ENCODE assay signal across 1 cellular context in the genomic region with DNA sequence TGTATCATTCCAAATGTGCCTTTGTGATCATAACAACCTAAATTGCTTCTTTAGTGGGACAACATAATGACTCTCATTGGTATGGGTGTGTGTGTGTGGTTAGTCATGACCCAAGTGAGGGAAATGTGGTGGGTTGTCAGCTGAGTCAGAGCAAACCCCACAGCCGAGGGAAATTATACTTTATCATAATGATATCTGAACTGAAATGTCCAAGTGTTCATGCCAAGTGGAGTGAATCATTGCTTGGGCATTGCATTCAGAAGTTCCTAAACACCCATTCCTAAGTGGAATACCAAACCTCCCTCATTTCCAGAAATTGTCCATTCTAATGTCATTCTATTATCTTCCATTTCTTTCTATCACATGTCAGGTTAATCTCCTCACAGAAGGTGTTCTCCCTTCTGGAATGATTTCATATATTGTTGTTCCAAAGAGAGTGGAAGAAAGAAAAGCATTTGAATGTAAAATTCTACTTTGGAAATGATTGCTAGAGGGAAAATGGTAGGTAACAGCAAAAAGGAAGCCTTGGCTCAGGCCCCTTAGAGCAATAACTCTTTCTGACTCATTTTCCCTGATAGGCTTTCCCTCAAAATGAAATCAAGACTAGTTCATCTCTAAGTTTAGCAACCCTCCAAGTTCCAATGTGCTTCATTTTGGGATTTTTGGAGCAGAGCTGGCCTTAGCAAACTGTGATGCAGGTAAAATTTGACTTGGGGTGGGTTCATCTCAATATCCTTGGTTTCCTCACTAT.
TF ChIP-seq lines count a peak whose summit lies in the region.

No MANE protein-coding gene starts in this region.

TF ChIP-seq in SK-N-SH, 30 proteins besides CTCF, POLR2A, EP300 and RAD21 (continued from another document):
- TF ChIP-seq POLR2AphosphoS5 (IDR thresholded peaks at IDR 0.05; ENCODE audit: low read depth, low read length) (peak; percentile 83; the same call in 1 of the 2 replicates), ZBTB33 (IDR thresholded peaks at IDR 0.05; ENCODE audit: borderline replicate concordance, low read depth) (no peak; the same call in 1 of the 2 replicates), SMC3 (IDR thresholded peaks at IDR 0.05; ENCODE audit: low read depth, low read length) (no peak), RXRA (IDR thresholded peaks at IDR 0.05; ENCODE audit: borderline replicate concordance, low read depth) (peak; percentile 72; the same call in 1 of the 2 replicates), FOXM1 (IDR thresholded peaks at IDR 0.05; ENCODE audit: low read depth) (peak; percentile 74; the same call in 1 of the 2 replicates), SIN3A (IDR thresholded peaks at IDR 0.05; ENCODE audit: borderline replicate concordance, low read depth, low read length) (peak; percentile 83; the same call in 1 of the 2 replicates)
